Comparison of ENCODE assay signal across 30 cellular contexts in the genomic region with DNA sequence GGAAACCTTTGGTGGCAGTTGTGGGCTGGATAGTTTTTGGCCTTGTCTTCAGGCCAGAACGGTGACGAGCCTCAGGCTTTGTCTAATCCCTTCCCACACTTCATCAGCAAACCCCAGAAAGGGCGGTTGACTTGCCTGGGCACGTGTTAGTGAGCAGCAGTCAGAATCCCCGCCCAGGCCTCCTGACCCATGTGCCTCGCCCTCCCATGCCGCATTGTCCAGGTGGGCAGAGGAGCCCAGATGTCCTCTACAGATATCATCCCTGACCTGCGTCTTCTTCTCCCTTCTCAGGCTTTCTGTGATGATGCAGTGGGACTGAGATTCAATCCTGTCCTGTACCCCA.
"Had no signal": no experiment of that assay in that cellular context is flagged by ENCODE, and none has a peak within 500 bp of the region (broad histone marks: within the 10 kb centered on the region; RNA-seq: fewer than 3 reads in every experiment).

No MANE protein-coding gene starts in this region.

- H3K36me3 ChIP-seq: neural progenitor cell, thyroid gland had no signal

- ATAC-seq: activated CD4-positive, CD25-positive, alpha-beta regulatory T cell treated with anti-CD3 and anti-CD28 coated beads, Interleukin-2, amount 50 U/mL, for 24 hours; activated naive CD8-positive, alpha-beta T cell treated with anti-CD3 and anti-CD28 coated beads, Interleukin-2, amount 50 U/mL, for 24 hours; heart left ventricle; natural killer cell; right cardiac atrium; stimulated activated memory B cell treated with anti-CD40 and anti-IgM and Interleukin-4, amounts not matched to agents 10 μg/mL and 1 μg/mL and 100 μg/mL, for 72 hours; T-helper 17 cell had no signal

- H3K27me3 ChIP-seq: heart left ventricle, neural progenitor cell, stomach, thyroid gland had no signal

- H3K27me3 Mint-ChIP-seq: activated naive CD8-positive, alpha-beta T cell treated with anti-CD3 and anti-CD28 coated beads, Interleukin-2, amount 50 U/mL, for 24 hours; activated T-cell treated with anti-CD3 and anti-CD28 coated beads, Interleukin-2, amount 50 U/mL, for 24 hours; central memory CD8-positive, alpha-beta T cell; stimulated activated memory B cell treated with anti-CD40 and anti-IgM and Interleukin-4, amounts not matched to agents 10 μg/mL and 1 μg/mL and 100 μg/mL, for 72 hours; T-helper 17 cell had no signal

- H3K36me3 Mint-ChIP-seq: neural progenitor cell had no signal

- H3K27ac ChIP-seq: neural progenitor cell, thyroid gland, WERI-Rb-1 had no signal

- H2AFZ ChIP-seq: neural progenitor cell had no signal

- H3K9me3 ChIP-seq: heart left ventricle, SK-N-SH, stomach, thyroid gland had no signal

- DNase-seq: activated CD4-positive, alpha-beta T cell treated with anti-CD3 and anti-CD28 coated beads for 48 hours; activated CD4-positive, alpha-beta T cell treated with anti-CD3 and anti-CD28 coated beads, Interleukin-2, amount 50 U/mL, for 48 hours; activated CD8-positive, alpha-beta memory T cell treated with anti-CD3 and anti-CD28 coated beads for 24 hours; activated CD8-positive, alpha-beta memory T cell treated with anti-CD3 and anti-CD28 coated beads, Interleukin-2, amount 50 U/mL, for 4 hours; activated gamma-delta T cell treated with Interleukin-2 at 50 U/mL for 16 hours; activated naive CD4-positive, alpha-beta T cell treated with anti-CD3 and anti-CD28 coated beads, Interleukin-2, amount 50 U/mL, for 16 hours; activated naive CD8-positive, alpha-beta T cell treated with anti-CD3 and anti-CD28 coated beads, Interleukin-2, amount 50 U/mL, for 24 hours; activated T-cell treated with anti-CD3 and anti-CD28 coated beads, Interleukin-2, amount 50 U/mL, for 24 hours; amygdala; dermis blood vessel endothelial cell; effector memory CD4-positive, alpha-beta T cell; foreskin fibroblast; hypothalamus; immature natural killer cell; mesenchymal stem cell; right cardiac atrium; SK-N-SH; stimulated activated CD4-positive, alpha-beta T cell treated with anti-CD3 and anti-CD28 coated beads, Interleukin-12 subunit alpha, Interleukin-12 subunit beta, amount 100 ng/mL, for 4 hours; stimulated activated CD4-positive, alpha-beta T cell treated with anti-CD3 and anti-CD28 coated beads, Interleukin-4, amount 100 ng/mL, for 24 hours; stomach; T-helper 17 cell; T1000; thyroid gland; WERI-Rb-1 had no signal

- H3K4me3 ChIP-seq: heart left ventricle, neural progenitor cell, stomach, thyroid gland had no signal

- H3K4me2 ChIP-seq: neural progenitor cell, SK-N-SH had no signal

- H3K27ac Mint-ChIP-seq: activated naive CD8-positive, alpha-beta T cell treated with anti-CD3 and anti-CD28 coated beads, Interleukin-2, amount 50 U/mL, for 24 hours; activated T-cell treated with anti-CD3 and anti-CD28 coated beads, Interleukin-2, amount 50 U/mL, for 24 hours; neural progenitor cell; stimulated activated memory B cell treated with anti-CD40 and anti-IgM and Interleukin-4, amounts not matched to agents 10 μg/mL and 1 μg/mL and 100 μg/mL, for 72 hours; T-helper 17 cell had no signal

- H3K9ac ChIP-seq: neural progenitor cell, SK-N-SH had no signal

- H3K4me3 Mint-ChIP-seq: activated naive CD8-positive, alpha-beta T cell treated with anti-CD3 and anti-CD28 coated beads, Interleukin-2, amount 50 U/mL, for 24 hours; activated T-cell treated with anti-CD3 and anti-CD28 coated beads, Interleukin-2, amount 50 U/mL, for 24 hours; central memory CD8-positive, alpha-beta T cell; immature natural killer cell; natural killer cell; neural progenitor cell; stimulated activated memory B cell treated with anti-CD40 and anti-IgM and Interleukin-4, amounts not matched to agents 10 μg/mL and 1 μg/mL and 100 μg/mL, for 72 hours; T-helper 17 cell had no signal

- H3K4me1 ChIP-seq: neural progenitor cell, thyroid gland had no signal

- H3K9me3 Mint-ChIP-seq: activated naive CD8-positive, alpha-beta T cell treated with anti-CD3 and anti-CD28 coated beads, Interleukin-2, amount 50 U/mL, for 24 hours; activated T-cell treated with anti-CD3 and anti-CD28 coated beads, Interleukin-2, amount 50 U/mL, for 24 hours; central memory CD8-positive, alpha-beta T cell; immature natural killer cell; natural killer cell; neural progenitor cell; stimulated activated memory B cell treated with anti-CD40 and anti-IgM and Interleukin-4, amounts not matched to agents 10 μg/mL and 1 μg/mL and 100 μg/mL, for 72 hours had no signal

- H3K4me1 Mint-ChIP-seq: activated naive CD8-positive, alpha-beta T cell treated with anti-CD3 and anti-CD28 coated beads, Interleukin-2, amount 50 U/mL, for 24 hours; stimulated activated memory B cell treated with anti-CD40 and anti-IgM and Interleukin-4, amounts not matched to agents 10 μg/mL and 1 μg/mL and 100 μg/mL, for 72 hours had no signal
